ENCODE assay signal across 8 cellular contexts in genomic region chr9:87497604-87498045, GRCh38. TPM values are rescaled to one million over a fixed set of nuclear protein-coding genes. Genes with fewer than 3 reads are reported as not detected.
DNase-seq lines count a peak whose midpoint lies in the region; ATAC-seq, FAIRE-seq and TF ChIP-seq lines count a peak whose summit lies in the region.

Gene DAPK1 (plus strand): TSS chr9:87497867. CDS start chr9:87499078, 1,211 bp downstream.

- CTCF ChIA-PET in A673 (lab: Charles Lee): interaction anchor here (0.6 to 1.2 kb wide), 3 partner anchors 15 to 160 kb away, joined by 4 to 16 read pairs (median 4); no protein-coding TSS in a partner anchor

- POLR2A ChIA-PET in A673 (lab: Charles Lee; ENCODE audit: low non-redundant PET): interaction anchor here (0.6 to 0.7 kb wide), 2 partner anchors 11 to 16 kb away, joined by 3 to 4 read pairs; no protein-coding TSS in a partner anchor

- H3K9me3 ChIP-seq in A673 (ENCODE audit: low read depth, low read length, poor library complexity, severe bottlenecking): no peaks in the 10 kb centered on the region
- no peaks in the 10 kb centered on the region for H3K9me3 ChIP-seq in RWPE2 (ENCODE audit: severe bottlenecking)
- no peaks in the 10 kb centered on the region for H3K9me3 ChIP-seq in ectodermal cell (ENCODE audit: control insufficient read depth, low read length)
- H3K9me3 ChIP-seq in lower lobe of right lung: no peaks in the 10 kb centered on the region
- no peaks in the 10 kb centered on the region for H3K9me3 ChIP-seq in testis

- TF ChIP-seq CTCF in A673 (conservative IDR thresholded peaks at IDR 0.05; ENCODE audit: low read depth, low read length) (peak; percentile 37; the same call in 1 of the 2 replicates), RWPE2 (IDR thresholded peaks at IDR 0.05; ENCODE audit: poor library complexity, severe bottlenecking) (peak; percentile 31), lower lobe of right lung (IDR thresholded peaks at IDR 0.05) (peak; percentile 33), testis (IDR thresholded peaks at IDR 0.05) (peak in 1 of 3 experiments; percentile 8)

- peaks cover 62% of the 10 kb centered on the region for H3K4me1 ChIP-seq in A673 (ENCODE audit: insufficient read depth, low read length, poor library complexity, severe bottlenecking)
- H3K4me1 ChIP-seq in RWPE2 (ENCODE audit: insufficient read depth, poor library complexity, severe bottlenecking): no peaks in the 10 kb centered on the region
- H3K4me1 ChIP-seq in ectodermal cell (ENCODE audit: control insufficient read depth, insufficient read depth, low read length): no peaks in the 10 kb centered on the region
- peaks cover 39% of the 10 kb centered on the region for H3K4me1 ChIP-seq in lower lobe of right lung
- peaks cover 6% of the 10 kb centered on the region for H3K4me1 ChIP-seq in testis

- H3K27ac ChIP-seq in A673 (ENCODE audit: low read depth, low read length, poor library complexity, severe bottlenecking) (peak within 1 kb of the TSS; percentile 99), RWPE2 (ENCODE audit: poor library complexity, severe bottlenecking) (no peak within 1 kb of the TSS), ectodermal cell (ENCODE audit: insufficient read depth, low read depth, low read length, poor library complexity, severe bottlenecking) (peak within 1 kb of the TSS; percentile 81), lower lobe of right lung (peak within 1 kb of the TSS; percentile 90), testis (peak within 1 kb of the TSS; percentile 80 to 87)

- WGBS in ectodermal cell, 2 experiments: 0% methylated on average over 55 of the region's 55 CpGs
- WGBS in testis, 2 donors: 0% methylated on average over 13 to 43 of the region's 55 CpGs

- TF ChIP-seq POLR2A in GM12892 (IDR thresholded peaks at IDR 0.05; ENCODE audit: low read depth, low read length): peak; percentile 65; the same call in 1 of the 2 replicates
- TF ChIP-seq POLR2A in testis (IDR thresholded peaks at IDR 0.05): no peak

- BruUV-seq in A673 (replicated peaks; lab: Mats Ljungman, UMichigan): no TSS peak

- H3K27me3 ChIP-seq in A673 (replicated peaks; ENCODE audit: insufficient read depth, low read depth, low read length, poor library complexity) (no peaks in the 10 kb centered on the region), RWPE2 (ENCODE audit: insufficient read depth, poor library complexity, severe bottlenecking) (peaks cover 5% of the 10 kb centered on the region), ectodermal cell (ENCODE audit: control insufficient read depth, insufficient read depth, low read length, poor library complexity, severe bottlenecking) (peaks cover 9% of the 10 kb centered on the region), lower lobe of right lung (ENCODE audit: low read depth) (no peaks in the 10 kb centered on the region), testis (no peaks in the 10 kb centered on the region)

- FAIRE-seq in GM12892 (lab: Jason Lieb, UNC): peak; percentile 83

- intact Hi-C loops in A673 (cut with micrococcal nuclease; ENCODE audit: unreplicated experiment): loop anchor here (5.0 kb wide), 4 partner anchors 35 to 165 kb away; no protein-coding TSS in a partner anchor
- intact Hi-C loops in lower lobe of right lung (cut with DNase I): no loop called here
- intact Hi-C loops in testis (cut with DNase I; ENCODE audit: low total_unique reads): loop anchor here (5.0 kb wide), 1 partner anchor 160 kb away; no protein-coding TSS in a partner anchor

- ATAC-seq in HG03045 (IDR thresholded peaks at IDR 0.05; ENCODE audit: unreplicated experiment) (peak; percentile 60), RWPE2 (ENCODE audit: low read depth) (peak; percentile 69), lower lobe of right lung (peak; percentile 93)

- H3K36me3 ChIP-seq in A673 (ENCODE audit: insufficient read depth, low read length, poor library complexity, severe bottlenecking): peaks cover 40% of the 10 kb centered on the region
- no peaks in the 10 kb centered on the region for H3K36me3 ChIP-seq in RWPE2 (ENCODE audit: low read depth)
- H3K36me3 ChIP-seq in ectodermal cell (ENCODE audit: control insufficient read depth, insufficient read depth, low read length): no peaks in the 10 kb centered on the region
- no peaks in the 10 kb centered on the region for H3K36me3 ChIP-seq in lower lobe of right lung
- H3K36me3 ChIP-seq in testis (ENCODE audit: low read depth, missing control alignments): no peaks in the 10 kb centered on the region

- H3K4me3 ChIP-seq in A673 (ENCODE audit: low read depth, low read length, poor library complexity, severe bottlenecking): peak within 1 kb of the TSS; percentile 91
- H3K4me3 ChIP-seq in RWPE2 (ENCODE audit: severe bottlenecking): peak within 1 kb of the TSS; percentile 38
- H3K4me3 ChIP-seq in ectodermal cell (ENCODE audit: insufficient read depth, low read depth, low read length): peak within 1 kb of the TSS; percentile 68
- H3K4me3 ChIP-seq in lower lobe of right lung: peak within 1 kb of the TSS; percentile 81
- H3K4me3 ChIP-seq in testis: peak within 1 kb of the TSS; percentile 73 to 91

- DNase-seq in A673 (ENCODE audit: low spot score) (peak; percentile 90), GM12892 (ENCODE audit: insufficient read length) (peak; percentile 61), RWPE2 (ENCODE audit: low spot score) (no peak), lower lobe of right lung (peak; percentile 84), testis (peak; percentile 79), NCI-H446 treated with DMSO at 0.1 percent for 48 hours (lab: John Stamatoyannopoulos, UW) (no peak)

RNA-seq across cellular contexts. Expression of gene DAPK1, which starts in this region (rescaled TPM):
- total RNA-seq in A673 (2021) (380 and 386 TPM in 2 replicates), lower lobe of right lung (196 TPM), testis (10 to 100 TPM; 71.0 to 74.6 TPM)
- polyA plus RNA-seq in GM12892 (2012; ENCODE audit: missing spikeins): 26.7 TPM
- 38.8 TPM for polyA plus RNA-seq in ectodermal cell (2013, experiment 1 of 4)
- polyA plus RNA-seq in ectodermal cell (2013, experiment 2 of 4): 34.7 TPM
- 33.2 TPM for polyA plus RNA-seq in ectodermal cell (2013, experiment 3 of 4)
- polyA plus RNA-seq in ectodermal cell (2013, experiment 4 of 4): 30.7 TPM
- 35.1 TPM for polyA plus RNA-seq in testis (ENCODE audit: insufficient read depth, low read depth, low replicate concordance)

Comparison
In these comparisons a context has a peak if more than half of its experiments do, and no peak if none do; other contexts are left out.
1. DNase-seq: peak in A673 (single experiment), GM12892 (single experiment), lower lobe of right lung (single experiment) and testis (single experiment); none in RWPE2 (single experiment) and NCI-H446 treated with DMSO at 0.1 percent for 48 hours (single experiment).
2. H3K4me3 ChIP-seq: peak in every context shown above with its lines; median percentile 91 in A673; 82 in testis; 81 in lower lobe of right lung; 68 in ectodermal cell; 38 in RWPE2.
3. Peak in every context shown above with its lines, with median percentiles within 50 percentile points of each other: ATAC-seq.